In genomic region chr1:228139931-228140723, GRCh38 we compare ENCODE assay signal across 8 cellular contexts. TPM values are rescaled to one million over a fixed set of nuclear protein-coding genes. Genes with fewer than 3 reads are reported as not detected.
DNase-seq lines count a peak whose midpoint lies in the region; ATAC-seq and TF ChIP-seq lines count a peak whose summit lies in the region.

A gene with protein sequence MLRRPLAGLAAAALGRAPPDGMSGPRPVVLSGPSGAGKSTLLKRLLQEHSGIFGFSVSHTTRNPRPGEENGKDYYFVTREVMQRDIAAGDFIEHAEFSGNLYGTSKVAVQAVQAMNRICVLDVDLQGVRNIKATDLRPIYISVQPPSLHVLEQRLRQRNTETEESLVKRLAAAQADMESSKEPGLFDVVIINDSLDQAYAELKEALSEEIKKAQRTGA (plus strand): TSS chr1:228140279. CDS start chr1:228140303, 24 bp downstream.

- peak within 1 kb of the TSS; percentile 96 to 98 for H3K4me3 ChIP-seq in left lung

- H3K4me1 ChIP-seq in left lung, result peaks cover 22 to 46% of the 10 kb centered on the region in 2 donors

- intact Hi-C loops in left lung (cut with DNase I), result no loop called here

- no peaks in the 10 kb centered on the region for H3K27me3 ChIP-seq in left lung

- DNase-seq in CD1c-positive myeloid dendritic cell (ENCODE audit: extremely low spot score) (peak; percentile 100), NCI-H774 (lab: John Stamatoyannopoulos, UW) (peak; percentile 99), dermis blood vessel endothelial cell (peak; percentile 100), left lung (peak; percentile 100)
- peak; percentile 100 for DNase-seq in activated CD4-positive, alpha-beta T cell treated with anti-CD3 and anti-CD28 coated beads, Interleukin-2, amount 50 U/mL, for 4 hours
- peak; percentile 99 for DNase-seq in stimulated activated CD4-positive, alpha-beta T cell treated with anti-CD3 and anti-CD28 coated beads, Interleukin-2, amount 100 ng/mL, for 48 hours

- ATAC-seq in GM19397 (IDR thresholded peaks at IDR 0.05; ENCODE audit: unreplicated experiment) (peak; percentile 92), HG03571 (IDR thresholded peaks at IDR 0.05; ENCODE audit: unreplicated experiment) (peak; percentile 86), left lung (peak; percentile 93)

- H3K36me3 ChIP-seq in left lung, result peaks cover 0 to 21% of the 10 kb centered on the region in 2 donors

- no peaks in the 10 kb centered on the region for H3K9me3 ChIP-seq in left lung

- TF ChIP-seq CTCF in left lung (IDR thresholded peaks at IDR 0.05), result peak in 1 of 2 donors; percentile 65

- H3K27ac ChIP-seq in left lung, result peak within 1 kb of the TSS; percentile 97 to 98

RNA-seq across cellular contexts. Expression of the gene that starts here (rescaled TPM):
- 471 and 724 TPM in 2 replicates for total RNA-seq in dermis blood vessel endothelial cell
- 100 to 1,000 TPM; 217 to 221 TPM for total RNA-seq in left lung

Comparison
In these comparisons a context has a peak if more than half of its experiments do, and no peak if none do; other contexts are left out.
1. Peak in every context shown above with its lines: DNase-seq, ATAC-seq, H3K4me3 ChIP-seq and H3K27ac ChIP-seq.